Comparison of ENCODE assay signal across 25 cellular contexts in genomic region chr11:47960015-47960414, GRCh38.
"Had no signal": no experiment of that assay in that cellular context is flagged by ENCODE, and none has a peak within 500 bp of the region (broad histone marks: within the 10 kb centered on the region; RNA-seq: fewer than 3 reads in every experiment).

No MANE protein-coding gene starts in this region.

- H3K27me3 ChIP-seq: colonic mucosa, dorsolateral prefrontal cortex, esophagus muscularis mucosa, esophagus squamous epithelium, foreskin keratinocyte, gastrocnemius medialis, gastroesophageal sphincter, heart left ventricle, heart right ventricle had no signal

- ATAC-seq: effector memory CD8-positive, alpha-beta T cell; esophagus mucosa; foreskin keratinocyte; gastrocnemius medialis; gastroesophageal sphincter; heart left ventricle; heart right ventricle had no signal

- H3K4me3 ChIP-seq: colonic mucosa, coronary artery, dorsolateral prefrontal cortex, esophagus muscularis mucosa, esophagus squamous epithelium, gastrocnemius medialis, gastroesophageal sphincter, heart left ventricle, heart right ventricle had no signal

- H3K27ac ChIP-seq: colonic mucosa, coronary artery, dorsolateral prefrontal cortex, epithelial cell of prostate, esophagus muscularis mucosa, esophagus squamous epithelium, foreskin keratinocyte, gastrocnemius medialis, gastroesophageal sphincter, heart left ventricle, heart right ventricle had no signal

- H3K36me3 ChIP-seq: colonic mucosa, esophagus muscularis mucosa, esophagus squamous epithelium, gastrocnemius medialis, gastroesophageal sphincter, heart left ventricle, heart right ventricle had no signal

- H3K9me3 ChIP-seq: colonic mucosa, esophagus muscularis mucosa, esophagus squamous epithelium, gastrocnemius medialis, gastroesophageal sphincter, heart left ventricle, heart right ventricle had no signal

- H3K9me3 Mint-ChIP-seq: dendritic cell treated with granulocyte-macrophage colony-stimulating factor and Interleukin-4, amounts not matched to agents 40 ng/mL and 50 ng/mL, for 4 days; effector memory CD8-positive, alpha-beta T cell; endodermal cell had no signal

- H3K4me1 Mint-ChIP-seq: endodermal cell had no signal

- H3K27me3 Mint-ChIP-seq: dendritic cell treated with granulocyte-macrophage colony-stimulating factor and Interleukin-4, amounts not matched to agents 40 ng/mL and 50 ng/mL, for 4 days; effector memory CD8-positive, alpha-beta T cell had no signal

- H3K4me1 ChIP-seq: colonic mucosa, esophagus muscularis mucosa, esophagus squamous epithelium, foreskin keratinocyte, gastrocnemius medialis, gastroesophageal sphincter, heart left ventricle, heart right ventricle had no signal

- H3K4me3 Mint-ChIP-seq: dendritic cell treated with granulocyte-macrophage colony-stimulating factor and Interleukin-4, amounts not matched to agents 40 ng/mL and 50 ng/mL, for 4 days; effector memory CD8-positive, alpha-beta T cell; endodermal cell had no signal

- DNase-seq: colonic mucosa; cortex of kidney; dermis blood vessel endothelial cell; dorsolateral prefrontal cortex; effector CD4-positive, alpha-beta T cell; effector CD8-positive, alpha-beta T cell; effector memory CD4-positive, alpha-beta T cell; effector memory CD8-positive, alpha-beta T cell; endodermal cell; erythroblast; esophagus squamous epithelium; foreskin fibroblast; foreskin keratinocyte; foreskin melanocyte; gastrocnemius medialis; glutamatergic neuron; head of caudate nucleus; heart left ventricle; heart right ventricle had no signal
